8 cellular contexts compared by ENCODE assay signal in the genomic region with DNA sequence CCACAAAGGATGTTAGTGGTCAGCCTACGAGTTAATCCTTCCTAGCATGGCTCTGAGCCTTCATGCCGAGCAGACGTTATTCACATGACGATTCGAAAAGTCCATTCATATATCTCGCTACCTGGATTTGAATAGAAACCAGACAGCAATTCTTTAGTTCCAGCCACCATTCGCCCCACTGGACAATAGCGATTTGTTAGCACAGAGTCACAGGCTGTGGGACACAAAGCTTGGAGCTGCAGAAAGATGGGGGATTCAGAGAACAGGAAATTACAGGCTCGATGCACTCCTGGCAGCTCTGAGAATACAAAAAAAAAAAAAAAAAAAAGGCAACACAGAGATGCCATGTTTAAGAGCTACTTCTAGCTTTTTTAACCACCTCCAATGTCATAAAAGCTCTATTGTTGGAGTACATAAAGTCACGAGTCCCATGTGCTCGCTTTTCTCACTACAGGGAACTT.
DNase-seq lines count a peak whose midpoint lies in the region; ATAC-seq and TF ChIP-seq lines count a peak whose summit lies in the region.

No MANE protein-coding gene starts in this region.

- H3K4me1 Mint-ChIP-seq in activated T-helper 1 cell treated with anti-CD3 and anti-CD28 coated beads, Interleukin-12 subunit alpha, Interleukin-12 subunit beta, Interleukin-2, Interleukin-4 antibody, amounts not matched to agents 30 ng/mL and 10 ng/mL and 1 ng/mL, durations not matched to agents 14 hours and 24 hours and 36 hours (ENCODE audit: low read depth) = peaks cover 30% of the 10 kb centered on the region
- H3K4me1 Mint-ChIP-seq in progenitor cell of endocrine pancreas (ENCODE audit: low read depth) = peaks cover 49% of the 10 kb centered on the region

- no peak overlapping the region for H3K27ac Mint-ChIP-seq in activated T-helper 1 cell treated with anti-CD3 and anti-CD28 coated beads, Interleukin-12 subunit alpha, Interleukin-12 subunit beta, Interleukin-2, Interleukin-4 antibody, amounts not matched to agents 30 ng/mL and 10 ng/mL and 1 ng/mL, durations not matched to agents 14 hours and 24 hours and 36 hours
- peak overlapping the region; percentile 99 for H3K27ac Mint-ChIP-seq in progenitor cell of endocrine pancreas

- intact Hi-C loops in heart left ventricle (cut with DNase I) = no loop called here
- intact Hi-C loops in cardiac septum (cut with DNase I) = no loop called here
- intact Hi-C loops in activated T-helper 1 cell treated with anti-CD3 and anti-CD28 coated beads, Interleukin-12 subunit alpha, Interleukin-12 subunit beta, Interleukin-2, Interleukin-4 antibody, amounts not matched to agents 30 ng/mL and 10 ng/mL and 1 ng/mL, durations not matched to agents 14 hours and 24 hours and 36 hours (cut with micrococcal nuclease) = no loop called here

- TF ChIP-seq CTCF in heart left ventricle (IDR thresholded peaks at IDR 0.05) (no peak), progenitor cell of endocrine pancreas (IDR thresholded peaks at IDR 0.05; ENCODE audit: unreplicated experiment) (no peak)

- ATAC-seq in heart left ventricle = no peak
- ATAC-seq in HG03108 (IDR thresholded peaks at IDR 0.05; ENCODE audit: unreplicated experiment) = no peak

- H3K27me3 ChIP-seq in heart left ventricle = no peaks in the 10 kb centered on the region

- peak overlapping the region; percentile 86 for H3K4me3 Mint-ChIP-seq in activated T-helper 1 cell treated with anti-CD3 and anti-CD28 coated beads, Interleukin-12 subunit alpha, Interleukin-12 subunit beta, Interleukin-2, Interleukin-4 antibody, amounts not matched to agents 30 ng/mL and 10 ng/mL and 1 ng/mL, durations not matched to agents 14 hours and 24 hours and 36 hours
- H3K4me3 Mint-ChIP-seq in progenitor cell of endocrine pancreas (ENCODE audit: low read depth) = peak overlapping the region; percentile 93

- no peaks in the 10 kb centered on the region for H3K9me3 Mint-ChIP-seq in activated T-helper 1 cell treated with anti-CD3 and anti-CD28 coated beads, Interleukin-12 subunit alpha, Interleukin-12 subunit beta, Interleukin-2, Interleukin-4 antibody, amounts not matched to agents 30 ng/mL and 10 ng/mL and 1 ng/mL, durations not matched to agents 14 hours and 24 hours and 36 hours
- no peaks in the 10 kb centered on the region for H3K9me3 Mint-ChIP-seq in progenitor cell of endocrine pancreas (ENCODE audit: low read depth)

- H3K27me3 Mint-ChIP-seq in activated T-helper 1 cell treated with anti-CD3 and anti-CD28 coated beads, Interleukin-12 subunit alpha, Interleukin-12 subunit beta, Interleukin-2, Interleukin-4 antibody, amounts not matched to agents 30 ng/mL and 10 ng/mL and 1 ng/mL, durations not matched to agents 14 hours and 24 hours and 36 hours (ENCODE audit: insufficient read depth) = peaks cover 18% of the 10 kb centered on the region
- no peaks in the 10 kb centered on the region for H3K27me3 Mint-ChIP-seq in progenitor cell of endocrine pancreas

- no peaks in the 10 kb centered on the region for H3K36me3 ChIP-seq in heart left ventricle

- peak overlapping the region in 9 of 12 donors; percentile 28 to 93 (median 84) for H3K27ac ChIP-seq in heart left ventricle

- 2 to 4% (median 3%) methylated on average over 11 of the region's 11 CpGs for WGBS in heart left ventricle, 4 donors

- H3K4me1 ChIP-seq in heart left ventricle = peaks cover 0 to 38% (median 15%) of the 10 kb centered on the region in 12 donors

- TF ChIP-seq POLR2A in heart left ventricle (IDR thresholded peaks at IDR 0.05) = no peak

- DNase-seq in heart left ventricle (peak in 1 of 5 donors; percentile 11), cardiac septum (ENCODE audit: low spot score) (no peak), NCI-H2081 (lab: John Stamatoyannopoulos, UW) (peak; percentile 74 to 81), glomerular endothelial cell (ENCODE audit: extremely low read depth, low read depth, low spot score) (peak; percentile 71), progenitor cell of endocrine pancreas (ENCODE audit: low spot score, unreplicated experiment) (peak; percentile 9), UCSD-AML1 (lab: John Stamatoyannopoulos, UW; ENCODE audit: unreplicated experiment) (no peak)
- DNase-seq in activated T-helper 1 cell treated with anti-CD3 and anti-CD28 coated beads, Interleukin-12 subunit alpha, Interleukin-12 subunit beta, Interleukin-2, Interleukin-4 antibody, amounts not matched to agents 30 ng/mL and 10 ng/mL and 1 ng/mL, durations not matched to agents 14 hours and 24 hours and 36 hours (ENCODE audit: low spot score) = no peak

- H3K36me3 Mint-ChIP-seq in activated T-helper 1 cell treated with anti-CD3 and anti-CD28 coated beads, Interleukin-12 subunit alpha, Interleukin-12 subunit beta, Interleukin-2, Interleukin-4 antibody, amounts not matched to agents 30 ng/mL and 10 ng/mL and 1 ng/mL, durations not matched to agents 14 hours and 24 hours and 36 hours (ENCODE audit: low read depth) = no peaks in the 10 kb centered on the region
- peaks cover 8% of the 10 kb centered on the region for H3K36me3 Mint-ChIP-seq in progenitor cell of endocrine pancreas (ENCODE audit: insufficient read depth)

- no peaks in the 10 kb centered on the region for H3K9me3 ChIP-seq in heart left ventricle

- H3K4me3 ChIP-seq in heart left ventricle = peak overlapping the region in 11 of 12 donors; percentile 44 to 71 (median 60)

Comparison
In these comparisons a context has a peak if more than half of its experiments do, and no peak if none do; other contexts are left out.
1. DNase-seq: peak in NCI-H2081 (2 of 2), glomerular endothelial cell (single experiment) and progenitor cell of endocrine pancreas (single experiment); none in cardiac septum (single experiment), activated T-helper 1 cell treated with anti-CD3 and anti-CD28 coated beads, Interleukin-12 subunit alpha, Interleukin-12 subunit beta, Interleukin-2, Interleukin-4 antibody, amounts not matched to agents 30 ng/mL and 10 ng/mL and 1 ng/mL, durations not matched to agents 14 hours and 24 hours and 36 hours (single experiment) and UCSD-AML1 (single experiment).